27 cellular contexts compared by ENCODE assay signal in the genomic region with DNA sequence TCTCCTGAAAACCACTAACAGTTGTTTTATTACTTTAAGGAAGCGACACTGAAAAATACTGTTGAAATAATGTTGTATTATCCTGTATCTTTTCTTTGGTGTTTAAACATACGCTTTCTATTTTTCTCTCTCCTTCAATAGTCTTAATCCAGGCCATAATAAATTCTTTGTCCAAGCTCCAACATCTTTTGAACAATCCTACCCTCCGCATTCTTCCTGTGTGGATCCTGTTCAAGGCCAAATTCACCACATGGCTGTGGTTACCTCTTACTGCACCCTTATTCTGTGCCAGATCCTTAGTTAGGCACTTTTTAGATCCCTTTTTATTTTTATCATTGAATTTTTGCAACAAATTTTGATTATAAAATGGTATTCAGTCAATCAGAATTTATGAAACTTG.
"Had no signal": no experiment of that assay in that cellular context is flagged by ENCODE, and none has a peak within 500 bp of the region (broad histone marks: within the 10 kb centered on the region; RNA-seq: fewer than 3 reads in every experiment).

No MANE protein-coding gene starts in this region.

- H3K4me1 ChIP-seq: colonic mucosa, esophagus squamous epithelium, gastrocnemius medialis, heart right ventricle, left lung, lower lobe of right lung had no signal

- H3K27me3 ChIP-seq: colonic mucosa, esophagus squamous epithelium, gastrocnemius medialis, heart right ventricle, left lung had no signal

- H3K9me3 ChIP-seq: colonic mucosa, esophagus squamous epithelium, gastrocnemius medialis, heart right ventricle, mucosa of descending colon had no signal

- DNase-seq: colonic mucosa; cortex of kidney; effector CD8-positive, alpha-beta T cell; effector memory CD8-positive, alpha-beta T cell; endodermal cell; erythroblast; esophagus squamous epithelium; foreskin fibroblast; foreskin melanocyte; gastrocnemius medialis; glutamatergic neuron; head of caudate nucleus; heart right ventricle; hippocampal formation; left cardiac atrium; left lung; left ventricle myocardium superior; lower lobe of right lung; mesenchymal stem cell; mucosa of descending colon; naive B cell had no signal

- H3K27ac Mint-ChIP-seq: dendritic cell treated with granulocyte-macrophage colony-stimulating factor and Interleukin-4, amounts not matched to agents 40 ng/mL and 50 ng/mL, for 4 days; endodermal cell; mesothelial cell of epicardium had no signal

- H3K4me1 Mint-ChIP-seq: endodermal cell, naive B cell had no signal

- H3K4me3 ChIP-seq: colonic mucosa, esophagus squamous epithelium, gastrocnemius medialis, heart right ventricle, left lung, lower lobe of right lung, mucosa of descending colon had no signal

- FAIRE-seq: endometrium, islet of Langerhans, keratinocyte had no signal

- H3K9me3 Mint-ChIP-seq: endodermal cell, naive B cell had no signal

- H3K36me3 ChIP-seq: colonic mucosa, esophagus squamous epithelium, gastrocnemius medialis, heart right ventricle, left lung, lower lobe of right lung had no signal

- H3K27me3 Mint-ChIP-seq: dendritic cell treated with granulocyte-macrophage colony-stimulating factor and Interleukin-4, amounts not matched to agents 40 ng/mL and 50 ng/mL, for 4 days; effector memory CD8-positive, alpha-beta T cell; naive B cell had no signal

- H3K36me3 Mint-ChIP-seq: mesothelial cell of epicardium, naive B cell had no signal

- H3K27ac ChIP-seq: colonic mucosa, epithelial cell of prostate, esophagus squamous epithelium, gastrocnemius medialis, heart right ventricle, left lung, lower lobe of right lung had no signal

- H3K4me3 Mint-ChIP-seq: dendritic cell treated with granulocyte-macrophage colony-stimulating factor and Interleukin-4, amounts not matched to agents 40 ng/mL and 50 ng/mL, for 4 days; effector memory CD8-positive, alpha-beta T cell; endodermal cell; mesothelial cell of epicardium; naive B cell had no signal
